Comparison of ENCODE assay signal across 13 cellular contexts in genomic region chr6:7152467-7152866, GRCh38. TPM values are rescaled to one million over a fixed set of nuclear protein-coding genes. Genes with fewer than 3 reads are reported as not detected.
A peak's percentile ranks its signal among the peaks of the same experiment; 100 is the strongest.
DNase-seq lines count a peak whose midpoint lies in the region; ATAC-seq and TF ChIP-seq lines count a peak whose summit lies in the region.
"Had no signal": no experiment of that assay in that cellular context is flagged by ENCODE, and none has a peak within 500 bp of the region (broad histone marks: within the 10 kb centered on the region; RNA-seq: fewer than 3 reads in every experiment).

No MANE protein-coding gene starts in this region.

- H3K9ac ChIP-seq in mammary epithelial cell (ENCODE audit: insufficient read depth, low read length): no peak overlapping the region
- H3K9ac ChIP-seq in mucosa of rectum (ENCODE audit: low read depth in 1 of 2, low read length in 2 of 2): peak overlapping the region in 1 of 2 donors; percentile 52

- peak overlapping the region; percentile 12 for H3K27ac Mint-ChIP-seq in activated naive CD4-positive, alpha-beta T cell treated with anti-CD3 and anti-CD28 coated beads, Interleukin-2, amount 50 U/mL, for 24 hours
- no peak overlapping the region for H3K27ac Mint-ChIP-seq in activated naive CD4-positive, alpha-beta T cell treated with anti-CD3 and anti-CD28 coated beads for 36 hours
- H3K27ac Mint-ChIP-seq: activated CD4-positive, alpha-beta T cell treated with anti-CD3 and anti-CD28 coated beads for 36 hours had no signal

- CTCF ChIA-PET in activated naive CD4-positive, alpha-beta T cell treated with anti-CD3 and anti-CD28 coated beads for 36 hours (lab: Charles Lee): interaction anchor here (1.8 kb wide), 1 partner anchor 17 kb away, joined by 6 read pairs; no protein-coding TSS in a partner anchor
- CTCF ChIA-PET in mammary epithelial cell (lab: Charles Lee; ENCODE audit: low non-redundant PET): interaction anchor here (0.6 kb wide), 1 partner anchor 39 kb away, joined by 7 read pairs; no protein-coding TSS in a partner anchor

- H3K4me1 ChIP-seq in mammary epithelial cell (ENCODE audit: insufficient read depth, low read length): peaks cover 39% of the 10 kb centered on the region
- peaks cover 30 to 37% of the 10 kb centered on the region in 2 donors for H3K4me1 ChIP-seq in mucosa of rectum (ENCODE audit: control insufficient read depth in 2 of 2, insufficient read depth in 2 of 2, low read length in 2 of 2)
- peaks cover 50 to 76% (median 59%) of the 10 kb centered on the region in 4 donors for H3K4me1 ChIP-seq in upper lobe of left lung

- no peak for TF ChIP-seq POLR2A in upper lobe of left lung (IDR thresholded peaks at IDR 0.05)

- no peak for DNase-seq in activated naive CD4-positive, alpha-beta T cell treated with anti-CD3 and anti-CD28 coated beads for 36 hours
- DNase-seq in mammary epithelial cell: no peak
- DNase-seq in upper lobe of left lung: no peak
- no peak for DNase-seq in NAMALWA (ENCODE audit: low spot score)
- no peak for DNase-seq in NCI-H2196 (lab: John Stamatoyannopoulos, UW; ENCODE audit: unreplicated experiment)
- DNase-seq in NCI-H774 (lab: John Stamatoyannopoulos, UW): no peak
- DNase-seq: activated CD4-positive, alpha-beta T cell treated with anti-CD3 and anti-CD28 coated beads for 36 hours; EL; H7; hypothalamus; uterus had no signal

- no peaks in the 10 kb centered on the region for H3K27me3 ChIP-seq in mammary epithelial cell (ENCODE audit: insufficient read depth, low read length)
- H3K27me3 ChIP-seq in mucosa of rectum (ENCODE audit: control insufficient read depth in 2 of 2, insufficient read depth in 2 of 2, low read length in 2 of 2): no peaks in the 10 kb centered on the region
- H3K27me3 ChIP-seq in upper lobe of left lung: no peaks in the 10 kb centered on the region
- H3K27me3 ChIP-seq: uterus had no signal

- in situ Hi-C loops in mammary epithelial cell (cut with MboI; ENCODE audit: low sequenced_read_pairs in 2 of 2): no loop called here

- intact Hi-C loops in activated naive CD4-positive, alpha-beta T cell treated with anti-CD3 and anti-CD28 coated beads for 36 hours (cut with micrococcal nuclease): no loop called here
- intact Hi-C loops in mammary epithelial cell (cut with micrococcal nuclease): no loop called here

- H3K79me2 ChIP-seq in mammary epithelial cell (ENCODE audit: insufficient read depth, low read length): peaks cover 100% of the 10 kb centered on the region

- ATAC-seq in upper lobe of left lung (ENCODE audit: low FRiP score in 2 of 2): peak in 1 of 2 donors; percentile 69
- ATAC-seq: activated CD4-positive, alpha-beta T cell treated with anti-CD3 and anti-CD28 coated beads for 36 hours had no signal

- H3K36me3 Mint-ChIP-seq in activated naive CD4-positive, alpha-beta T cell treated with anti-CD3 and anti-CD28 coated beads, Interleukin-2, amount 50 U/mL, for 24 hours: peaks cover 2% of the 10 kb centered on the region
- peaks cover 2% of the 10 kb centered on the region for H3K36me3 Mint-ChIP-seq in activated naive CD4-positive, alpha-beta T cell treated with anti-CD3 and anti-CD28 coated beads for 36 hours (ENCODE audit: low read depth)

- no peaks in the 10 kb centered on the region for H3K27me3 Mint-ChIP-seq in activated naive CD4-positive, alpha-beta T cell treated with anti-CD3 and anti-CD28 coated beads, Interleukin-2, amount 50 U/mL, for 24 hours
- no peaks in the 10 kb centered on the region for H3K27me3 Mint-ChIP-seq in activated naive CD4-positive, alpha-beta T cell treated with anti-CD3 and anti-CD28 coated beads for 36 hours (ENCODE audit: low read depth)
- H3K27me3 Mint-ChIP-seq: activated CD4-positive, alpha-beta T cell treated with anti-CD3 and anti-CD28 coated beads for 36 hours had no signal

- H3K4me3 Mint-ChIP-seq in activated naive CD4-positive, alpha-beta T cell treated with anti-CD3 and anti-CD28 coated beads, Interleukin-2, amount 50 U/mL, for 24 hours: no peak overlapping the region
- no peak overlapping the region for H3K4me3 Mint-ChIP-seq in activated naive CD4-positive, alpha-beta T cell treated with anti-CD3 and anti-CD28 coated beads for 36 hours
- H3K4me3 Mint-ChIP-seq: activated CD4-positive, alpha-beta T cell treated with anti-CD3 and anti-CD28 coated beads for 36 hours had no signal

- H2AFZ ChIP-seq in mammary epithelial cell (ENCODE audit: low read depth, low read length): no peak overlapping the region

- no TSS peak for BruUV-seq in mammary epithelial cell (replicated peaks; lab: Mats Ljungman, UMichigan)

- peak overlapping the region; percentile 32 for H3K27ac ChIP-seq in mammary epithelial cell (ENCODE audit: insufficient read depth, low read depth, low read length)
- H3K27ac ChIP-seq in mucosa of rectum (ENCODE audit: low read depth in 2 of 2, low read length in 2 of 2): peak overlapping the region; percentile 52 to 75
- H3K27ac ChIP-seq in upper lobe of left lung: peak overlapping the region; percentile 22 to 68 (median 47)
- H3K27ac ChIP-seq: uterus had no signal

- peak overlapping the region; percentile 23 for H3K4me2 ChIP-seq in mammary epithelial cell (ENCODE audit: insufficient read depth, low read depth, low read length)

- H3K9me3 ChIP-seq in mammary epithelial cell (replicated peaks; ENCODE audit: insufficient read depth, low read length) (no peaks in the 10 kb centered on the region), mucosa of rectum (ENCODE audit: control insufficient read depth in 2 of 2, low read length in 2 of 2) (no peaks in the 10 kb centered on the region), upper lobe of left lung (no peaks in the 10 kb centered on the region)
- H3K9me3 ChIP-seq: uterus had no signal

- H4K20me1 ChIP-seq in mammary epithelial cell (ENCODE audit: insufficient read depth, low read length): no peaks in the 10 kb centered on the region

- H3K9me3 Mint-ChIP-seq in activated naive CD4-positive, alpha-beta T cell treated with anti-CD3 and anti-CD28 coated beads, Interleukin-2, amount 50 U/mL, for 24 hours: no peaks in the 10 kb centered on the region
- no peaks in the 10 kb centered on the region for H3K9me3 Mint-ChIP-seq in activated naive CD4-positive, alpha-beta T cell treated with anti-CD3 and anti-CD28 coated beads for 36 hours

- H3K4me1 Mint-ChIP-seq in activated naive CD4-positive, alpha-beta T cell treated with anti-CD3 and anti-CD28 coated beads, Interleukin-2, amount 50 U/mL, for 24 hours: peaks cover 93% of the 10 kb centered on the region
- H3K4me1 Mint-ChIP-seq in activated naive CD4-positive, alpha-beta T cell treated with anti-CD3 and anti-CD28 coated beads for 36 hours (ENCODE audit: low read depth): peaks cover 83% of the 10 kb centered on the region

- TF ChIP-seq CTCF in mammary epithelial cell (conservative IDR thresholded peaks at IDR 0.05 in 1 of 2, IDR thresholded peaks at IDR 0.05 in 1 of 2; ENCODE audit: extremely low read depth in 1 of 2, insufficient read depth in 1 of 2, low read depth in 1 of 2, low read length in 2 of 2) (no peak), upper lobe of left lung (IDR thresholded peaks at IDR 0.05) (no peak)

- dilution Hi-C loops in mammary epithelial cell (cut with HindIII; ENCODE audit: low sequenced_read_pairs): no loop called here

- TF ChIP-seq EP300 in upper lobe of left lung (IDR thresholded peaks at IDR 0.05): no peak

- H3K4me3 ChIP-seq in mammary epithelial cell (replicated peaks in 1 of 3; ENCODE audit: insufficient read depth in 1 of 3, low read depth in 2 of 3, low read length in 3 of 3) (no peak overlapping the region), mucosa of rectum (ENCODE audit: low read length in 2 of 2) (no peak overlapping the region), upper lobe of left lung (no peak overlapping the region)
- H3K4me3 ChIP-seq: uterus had no signal

- H3K36me3 ChIP-seq in mammary epithelial cell (ENCODE audit: insufficient read depth, low read length) (peaks cover 4% of the 10 kb centered on the region), mucosa of rectum (ENCODE audit: control insufficient read depth in 2 of 2, insufficient read depth in 2 of 2, low read length in 2 of 2) (peaks cover 0 to 4% of the 10 kb centered on the region in 2 donors), upper lobe of left lung (no peaks in the 10 kb centered on the region)
- H3K36me3 ChIP-seq: uterus had no signal

RNA-seq across cellular contexts. Expression of gene RREB1, which starts 44.7 kb away (rescaled TPM):
- 10 to 100 TPM; 10.8 to 12.2 TPM for total RNA-seq in activated naive CD4-positive, alpha-beta T cell treated with anti-CD3 and anti-CD28 coated beads for 36 hours
- total RNA-seq in mammary epithelial cell (10 to 100 TPM; 25.3 to 39.3 TPM), upper lobe of left lung (100 to 1,000 TPM in 2 of 6 donors, 10 to 100 TPM in 4; 44.2 to 112 (median 60.5) TPM)
- polyA plus RNA-seq in mammary epithelial cell: 3.7 TPM
- 77.1 TPM for polyA minus RNA-seq in mammary epithelial cell
